1 cellular context compared by ENCODE assay signal in genomic region chr2:54310314-54310713, GRCh38.
TF ChIP-seq lines count a peak whose summit lies in the region.

No MANE protein-coding gene starts in this region.

TF ChIP-seq in WTC11, 78 proteins besides CTCF, POLR2A, EP300 and RAD21 (continued from another document):
- TF ChIP-seq ZBTB43 (CRISPR knock-in tag; IDR thresholded peaks at IDR 0.05) (no peak), HMGA2 (CRISPR knock-in tag; IDR thresholded peaks at IDR 0.05) (no peak), CBFB (CRISPR knock-in tag; IDR thresholded peaks at IDR 0.05; ENCODE audit: low read depth) (no peak), ZNF281 (CRISPR knock-in tag; IDR thresholded peaks at IDR 0.05) (no peak), CREM (CRISPR knock-in tag; IDR thresholded peaks at IDR 0.05) (no peak), FOXJ3 (CRISPR knock-in tag; IDR thresholded peaks at IDR 0.05; ENCODE audit: borderline replicate concordance) (no peak), ZNF121 (CRISPR knock-in tag; IDR thresholded peaks at IDR 0.05) (no peak)
